25 cellular contexts compared by ENCODE assay signal in genomic region chrX:115134366-115134765, GRCh38. TPM values are rescaled to one million over a fixed set of nuclear protein-coding genes. Genes with fewer than 3 reads are reported as not detected.
"Had no signal": no experiment of that assay in that cellular context is flagged by ENCODE, and none has a peak within 500 bp of the region (broad histone marks: within the 10 kb centered on the region; RNA-seq: fewer than 3 reads in every experiment).

No MANE protein-coding gene starts in this region.

- DNase-seq: activated CD4-positive, alpha-beta T cell treated with anti-CD3 and anti-CD28 coated beads for 48 hours; activated CD4-positive, alpha-beta T cell treated with anti-CD3 and anti-CD28 coated beads, Interleukin-2, amount 50 U/mL, for 4 hours; activated CD8-positive, alpha-beta memory T cell treated with anti-CD3 and anti-CD28 coated beads, Interleukin-2, amount 50 U/mL, for 48 hours; activated CD8-positive, alpha-beta T cell treated with anti-CD3 and anti-CD28 coated beads, Interleukin-2, amount 10 ng/mL, durations not matched to agents 7 days and 5 days; activated effector memory CD4-positive, alpha-beta T cell treated with Interleukin-2 at 50 U/mL for 16 hours; activated naive CD4-positive, alpha-beta T cell; activated T-cell treated with anti-CD3 and anti-CD28 coated beads, Interleukin-2, amount 50 U/mL, for 1 hour; aorta; central memory CD4-positive, alpha-beta T cell; KG1; MV-4-11; NCI-H1092 treated with DMSO at 0.1 percent for 48 hours; NCI-H1417 treated with DMSO at 0.1 percent for 48 hours; NCI-H1694 treated with DMSO at 0.1 percent for 48 hours; NCI-H2029 treated with DMSO at 0.1 percent for 48 hours; NCI-H446; NCI-H524; Peyer's patch; Right ventricle myocardium superior had no signal

- ATAC-seq: activated CD4-positive, CD25-positive, alpha-beta regulatory T cell treated with anti-CD3 and anti-CD28 coated beads, Interleukin-2, amount 50 U/mL, for 24 hours; activated CD8-positive, alpha-beta T cell treated with anti-CD3 and anti-CD28 coated beads, Interleukin-2, amount 10 ng/mL, durations not matched to agents 7 days and 5 days had no signal

- H3K27me3 ChIP-seq: Peyer's patch, SJSA1 had no signal

- H3K4me1 ChIP-seq: breast epithelium, Peyer's patch, SJSA1 had no signal

- H3K9me3 ChIP-seq: breast epithelium, Peyer's patch, SJSA1 had no signal

- H3K27ac ChIP-seq: breast epithelium, Peyer's patch, RWPE1, SJSA1 had no signal

- H3K4me3 ChIP-seq: breast epithelium, Peyer's patch, SJSA1 had no signal

RNA-seq across cellular contexts. Expression of gene RBMXL3, which starts 54.8 kb away (rescaled TPM):
- total RNA-seq: activated CD8-positive, alpha-beta T cell treated with anti-CD3 and anti-CD28 coated beads, Interleukin-2, amount 10 ng/mL, durations not matched to agents 7 days and 5 days; aorta; breast epithelium; LHCN-M2; MCF 10A; Peyer's patch; Right ventricle myocardium superior; SJSA1 had no signal
- polyA plus RNA-seq: aorta had no signal
